Comparison of ENCODE assay signal across 16 cellular contexts in genomic region chr2:216317831-216318230, GRCh38. TPM values are rescaled to one million over a fixed set of nuclear protein-coding genes. Genes with fewer than 3 reads are reported as not detected.
DNase-seq lines count a peak whose midpoint lies in the region; ATAC-seq and TF ChIP-seq lines count a peak whose summit lies in the region.
"Had no signal": no experiment of that assay in that cellular context is flagged by ENCODE, and none has a peak within 500 bp of the region (broad histone marks: within the 10 kb centered on the region; RNA-seq: fewer than 3 reads in every experiment).

No MANE protein-coding gene starts in this region.

- H3K79me2 ChIP-seq in GM23338 (replicated peaks; ENCODE audit: insufficient read depth) (no peaks in the 10 kb centered on the region), fibroblast of lung (ENCODE audit: control insufficient read depth, insufficient read depth, low read length) (peaks cover 3% of the 10 kb centered on the region), neural progenitor cell (ENCODE audit: low read depth) (no peaks in the 10 kb centered on the region), PC-9 (ENCODE audit: low read depth) (no peaks in the 10 kb centered on the region)

- no peaks in the 10 kb centered on the region for H3K36me3 Mint-ChIP-seq in GM23338 (ENCODE audit: low read depth)
- no peaks in the 10 kb centered on the region for H3K36me3 Mint-ChIP-seq in neural progenitor cell
- H3K36me3 Mint-ChIP-seq: CD4-positive, CD25-positive, alpha-beta regulatory T cell had no signal

- POLR2A ChIA-PET in PC-9 (lab: Charles Lee; ENCODE audit: unreplicated experiment), result interaction anchor here (0.9 kb wide), 1 partner anchor 65 kb away, joined by 6 read pairs; no protein-coding TSS in a partner anchor

- H3K4me2 ChIP-seq in GM23338 (0 out of 2 replicates have a peak overlapping the region, but pooled peaks have one; percentile 25), fibroblast of lung (ENCODE audit: extremely low read depth, insufficient read depth, low read length) (peak overlapping the region; percentile 36), neural progenitor cell (peak overlapping the region; percentile 23), PC-9 (no peak overlapping the region)
- H3K4me2 ChIP-seq: SK-N-SH had no signal

- H3K27ac ChIP-seq in GM23338 (ENCODE audit: low read depth) (peak overlapping the region; percentile 62; the same call in 1 of the 2 replicates), fibroblast of lung (ENCODE audit: insufficient read depth, low read length) (no peak overlapping the region), neural progenitor cell (no peak overlapping the region), PC-9 (no peak overlapping the region; the same call in 1 of the 2 replicates)

- H3K4me3 Mint-ChIP-seq in GM23338 (no peak overlapping the region), neural progenitor cell (no peak overlapping the region)
- H3K4me3 Mint-ChIP-seq: CD4-positive, CD25-positive, alpha-beta regulatory T cell had no signal

- H3K4me1 Mint-ChIP-seq in GM23338 (peaks cover 35% of the 10 kb centered on the region), neural progenitor cell (peaks cover 47% of the 10 kb centered on the region)

- H4K20me1 ChIP-seq in GM23338 (replicated peaks; ENCODE audit: insufficient read depth) (no peaks in the 10 kb centered on the region), fibroblast of lung (ENCODE audit: control insufficient read depth, extremely low read depth, insufficient read depth, low read length) (no peaks in the 10 kb centered on the region), neural progenitor cell (ENCODE audit: low read depth) (no peaks in the 10 kb centered on the region), PC-9 (ENCODE audit: insufficient read depth) (no peaks in the 10 kb centered on the region)

- H3K4me3 ChIP-seq in GM23338 (no peak overlapping the region), fibroblast of lung (replicated peaks in 1 of 4; ENCODE audit: control extremely low read depth in 1 of 4, insufficient read depth in 1 of 4, low read depth in 3 of 4, low read length in 4 of 4) (no peak overlapping the region), neural progenitor cell (no peak overlapping the region), PC-9 (no peak overlapping the region)

- intact Hi-C loops in PC-9 (cut with micrococcal nuclease; ENCODE audit: unreplicated experiment), result loop anchor here (2.0 to 5.0 kb wide), 2 partner anchors 54 to 95 kb away; partner anchors contain the start of genes MARCHF4 and SMARCAL1

- ATAC-seq in GM23338, result no peak
- ATAC-seq in GM19463 (IDR thresholded peaks at IDR 0.05; ENCODE audit: unreplicated experiment), result no peak
- ATAC-seq in HG03565 (IDR thresholded peaks at IDR 0.05; ENCODE audit: unreplicated experiment), result no peak
- ATAC-seq: Right ventricle myocardium inferior had no signal

- H3K9me3 Mint-ChIP-seq in GM23338 (no peaks in the 10 kb centered on the region), neural progenitor cell (no peaks in the 10 kb centered on the region)

- CTCF ChIA-PET in PC-9 (lab: Charles Lee), result no interaction called here

- DNase-seq in GM23338 (ENCODE audit: low spot score), result no peak
- peak; percentile 1 for DNase-seq in SK-MEL-5 (ENCODE audit: low read depth, low spot score)
- DNase-seq in fibroblast of lung (ENCODE audit: low read depth in 2 of 2), result no peak
- DNase-seq in neural progenitor cell (ENCODE audit: low spot score), result no peak
- DNase-seq in PC-9, result no peak
- DNase-seq in erythroblast (lab: John Stamatoyannopoulos, UW), result no peak
- DNase-seq: DMS79, GOT3, NCI-H1436, NCI-H2081 treated with DMSO at 0.1 percent for 48 hours, NCI-H345, SK-N-SH had no signal

- H2AFZ ChIP-seq in GM23338, result peak overlapping the region; percentile 94
- peak overlapping the region; percentile 30 for H2AFZ ChIP-seq in fibroblast of lung (ENCODE audit: low read length)
- H2AFZ ChIP-seq in neural progenitor cell (replicated peaks), result peak overlapping the region; percentile 61
- H2AFZ ChIP-seq in PC-9, result no peak overlapping the region

- BruUV-seq in PC-9 (replicated peaks; lab: Mats Ljungman, UMichigan), result no TSS peak

- in situ Hi-C loops in SK-MEL-5 (cut with HindIII; ENCODE audit: low pct_unique_long_range_greater_than_20kb, low sequenced_read_pairs), result no loop called here

- TF ChIP-seq CTCF in GM23338 (conservative IDR thresholded peaks at IDR 0.05; ENCODE audit: low read depth in 2 of 2) (no peak), fibroblast of lung (conservative IDR thresholded peaks at IDR 0.05 in 1 of 2, IDR thresholded peaks at IDR 0.05 in 1 of 2; ENCODE audit: low read depth in 1 of 2, low read length in 2 of 2) (no peak), neural progenitor cell (IDR thresholded peaks at IDR 0.05) (no peak), PC-9 (conservative IDR thresholded peaks at IDR 0.05) (no peak)

- no peak overlapping the region for H3K27ac Mint-ChIP-seq in GM23338
- no peak overlapping the region for H3K27ac Mint-ChIP-seq in neural progenitor cell
- H3K27ac Mint-ChIP-seq: CD4-positive, CD25-positive, alpha-beta regulatory T cell had no signal

- H3K9me2 ChIP-seq in GM23338 (ENCODE audit: insufficient read depth) (no peaks in the 10 kb centered on the region), PC-9 (ENCODE audit: insufficient read depth) (no peaks in the 10 kb centered on the region)
- H3K9me2 ChIP-seq: SK-N-SH had no signal

- TF ChIP-seq POLR2A in erythroblast (IDR thresholded peaks at IDR 0.05; ENCODE audit: low read length), result no peak

- H3K4me1 ChIP-seq in GM23338 (ENCODE audit: insufficient read depth), result peaks cover 22% of the 10 kb centered on the region
- peaks cover 17% of the 10 kb centered on the region for H3K4me1 ChIP-seq in fibroblast of lung (ENCODE audit: control insufficient read depth, extremely low read depth, insufficient read depth, low read length)
- peaks cover 65% of the 10 kb centered on the region for H3K4me1 ChIP-seq in neural progenitor cell
- H3K4me1 ChIP-seq in PC-9 (replicated peaks; ENCODE audit: insufficient read depth), result peaks cover 32% of the 10 kb centered on the region

- H3K27me3 ChIP-seq in GM23338 (ENCODE audit: insufficient read depth) (no peaks in the 10 kb centered on the region), fibroblast of lung (ENCODE audit: control insufficient read depth, insufficient read depth, low read length) (no peaks in the 10 kb centered on the region), neural progenitor cell (no peaks in the 10 kb centered on the region), PC-9 (ENCODE audit: insufficient read depth, low read depth) (no peaks in the 10 kb centered on the region)

- H3K9me3 ChIP-seq in fibroblast of lung (ENCODE audit: control insufficient read depth, insufficient read depth, low read depth, low read length), result no peaks in the 10 kb centered on the region
- no peaks in the 10 kb centered on the region for H3K9me3 ChIP-seq in neural progenitor cell (ENCODE audit: low read depth)
- no peaks in the 10 kb centered on the region for H3K9me3 ChIP-seq in PC-9 (ENCODE audit: insufficient read depth, low read depth)
- H3K9me3 ChIP-seq: SK-N-SH had no signal

- peaks cover 8% of the 10 kb centered on the region for H3K27me3 Mint-ChIP-seq in GM23338 (ENCODE audit: insufficient read depth, low read depth, poor library complexity)
- peaks cover 6% of the 10 kb centered on the region for H3K27me3 Mint-ChIP-seq in neural progenitor cell (ENCODE audit: insufficient read depth, low read depth)

- H3F3A ChIP-seq in GM23338 (replicated peaks; ENCODE audit: low read depth) (no peaks in the 10 kb centered on the region), neural progenitor cell (ENCODE audit: low read depth) (peaks cover 53% of the 10 kb centered on the region), PC-9 (ENCODE audit: insufficient read depth, low read depth) (peaks cover 25% of the 10 kb centered on the region)

- H3K9ac ChIP-seq in fibroblast of lung (ENCODE audit: insufficient read depth, low read length), result no peak overlapping the region
- no peak overlapping the region for H3K9ac ChIP-seq in neural progenitor cell

- H3K36me3 ChIP-seq in GM23338 (ENCODE audit: insufficient read depth), result no peaks in the 10 kb centered on the region
- H3K36me3 ChIP-seq in fibroblast of lung (ENCODE audit: control insufficient read depth, insufficient read depth, low read length), result no peaks in the 10 kb centered on the region
- no peaks in the 10 kb centered on the region for H3K36me3 ChIP-seq in neural progenitor cell
- H3K36me3 ChIP-seq in PC-9 (ENCODE audit: low read depth), result no peaks in the 10 kb centered on the region

TF ChIP-seq in GM23338, 12 proteins besides CTCF, POLR2A, EP300 and RAD21 (continues in another document):
- no peak for TF ChIP-seq POLR2AphosphoS5 (IDR thresholded peaks at IDR 0.05; ENCODE audit: low read depth)

RNA-seq across cellular contexts. Expression of gene MARCHF4, which starts 54.5 kb away (rescaled TPM):
- 1.1 and 1.2 TPM in 2 replicates for total RNA-seq in GM23338 (2014; rRNA removed; shearing (Covaris generic))
- polyA plus RNA-seq in GM23338 (2016; fragmentation: Nextera tagmentation; extraction: Ambion mirVana), result 0.45 and 0.70 TPM in 2 replicates
- not detected in 2 replicates for total RNA-seq in SK-MEL-5 (2014; rRNA removed; shearing (Covaris generic))
- polyA plus RNA-seq in SK-MEL-5 (2015; cell fraction: cytosol; rRNA removed), result 0.02 and 0.08 TPM in 2 replicates
- polyA plus RNA-seq in SK-MEL-5 (2015; cell fraction: nucleus; rRNA removed), result not detected in 2 replicates
- total RNA-seq in fibroblast of lung, result 0.26 and 1.3 TPM in 2 replicates
- 3.6 and 7.3 TPM in 2 replicates for polyA plus RNA-seq in fibroblast of lung
- 8.0 and 13.5 TPM in 2 replicates for polyA plus RNA-seq in fibroblast of lung (2012)
- 6.3 and 16.2 TPM in 2 replicates for polyA minus RNA-seq in fibroblast of lung (ENCODE audit: low replicate concordance)
- 0.26 and 0.46 TPM in 2 replicates for total RNA-seq in neural progenitor cell (ENCODE audit: low replicate concordance)
- total RNA-seq in PC-9 (2021), result 7.7 and 14.5 TPM in 2 replicates
- total RNA-seq: CD4-positive, CD25-positive, alpha-beta regulatory T cell had no signal
- polyA plus RNA-seq: CD4-positive, CD25-positive, alpha-beta regulatory T cell had no signal
